17 cellular contexts compared by ENCODE assay signal in genomic region chr22:33476206-33476605, GRCh38.
DNase-seq lines count a peak whose midpoint lies in the region; ATAC-seq, FAIRE-seq and TF ChIP-seq lines count a peak whose summit lies in the region.
"Had no signal": no experiment of that assay in that cellular context is flagged by ENCODE, and none has a peak within 500 bp of the region (broad histone marks: within the 10 kb centered on the region; RNA-seq: fewer than 3 reads in every experiment).

No MANE protein-coding gene starts in this region.

- H3K4me1 ChIP-seq in Caco-2 (peaks cover 20% of the 10 kb centered on the region), IMR-90 (ENCODE audit: control insufficient read depth, insufficient read depth, low read length) (no peaks in the 10 kb centered on the region; the same call in 1 of the 2 replicates), astrocyte (ENCODE audit: insufficient read depth, low read length) (peaks cover 19% of the 10 kb centered on the region), left lung (no peaks in the 10 kb centered on the region)

- POLR2A ChIA-PET in Caco-2 (lab: Charles Lee): no interaction called here
- POLR2A ChIA-PET in IMR-90 (lab: Charles Lee; ENCODE audit: unreplicated experiment): no interaction called here

- no peaks in the 10 kb centered on the region for H3K79me2 ChIP-seq in astrocyte (ENCODE audit: insufficient read depth, low read length)

- in situ Hi-C loops in IMR-90 (cut with MboI; ENCODE audit: low sequenced_read_pairs): no loop called here

- 0 out of 2 replicates have a peak overlapping the region, but pooled peaks have one; percentile 2 for H3K23ac ChIP-seq in IMR-90 (ENCODE audit: low read depth, low read length)

- peaks cover 5% of the 10 kb centered on the region; the same call in 1 of the 2 replicates for H3K9me1 ChIP-seq in IMR-90 (ENCODE audit: insufficient read depth, low read length)

- peak; percentile 59 to 62 for DNase-seq in Caco-2
- DNase-seq in IMR-90: no peak
- DNase-seq in astrocyte (ENCODE audit: low read depth): no peak
- no peak for DNase-seq in progenitor cell of endocrine pancreas (ENCODE audit: low spot score, unreplicated experiment)
- DNase-seq in HuH-7.5 (ENCODE audit: low spot score): no peak
- no peak for DNase-seq in NCI-H2107 treated with DMSO at 0.1 percent for 48 hours (lab: John Stamatoyannopoulos, UW; ENCODE audit: unreplicated experiment)
- DNase-seq in left lung: no peak
- DNase-seq in stimulated activated CD4-positive, alpha-beta T cell treated with anti-CD3 and anti-CD28 coated beads, Interleukin-4, amount 100 ng/mL, for 1 hour: no peak
- DNase-seq: CD4-positive, alpha-beta memory T cell; NCI-H1436; NCI-H2107; NCI-H345; NCI-H526 treated with DMSO at 0.1 percent for 48 hours; NK-92 treated with Interleukin-12 subunit alpha and Interleukin-12 subunit beta, amount 100 ng/mL, for 24 hours; OCI-M1; SK-N-SH had no signal

- H3K9me3 ChIP-seq in Caco-2: no peaks in the 10 kb centered on the region
- H3K9me3 ChIP-seq in IMR-90 (ENCODE audit: control insufficient read depth, insufficient read depth, low read length): no peaks in the 10 kb centered on the region
- H3K9me3 ChIP-seq in astrocyte (ENCODE audit: insufficient read depth, low read depth, low read length): no peaks in the 10 kb centered on the region
- H3K9me3 ChIP-seq in left lung: no peaks in the 10 kb centered on the region
- H3K9me3 ChIP-seq: HAP-1, SK-N-SH had no signal

- H3K56ac ChIP-seq in IMR-90 (ENCODE audit: extremely low read depth, insufficient read depth, low read length): no peak overlapping the region

- TF ChIP-seq POLR2A in IMR-90 (IDR thresholded peaks at IDR 0.05; ENCODE audit: low read depth, low read length): no peak

- H2AK9ac ChIP-seq in IMR-90 (replicated peaks; ENCODE audit: low read depth, low read length, poor library complexity): no peak overlapping the region

- H2BK120ac ChIP-seq in IMR-90 (ENCODE audit: low read depth, low read length): peak overlapping the region; percentile 44; the same call in 1 of the 2 replicates

- no peak overlapping the region for H2BK5ac ChIP-seq in IMR-90 (ENCODE audit: low read depth, low read length, poor library complexity, severe bottlenecking)

- H3K79me1 ChIP-seq in IMR-90 (ENCODE audit: low read depth in 1 of 2, low read length in 2 of 2): no peaks in the 10 kb centered on the region

- H3K36me3 ChIP-seq in Caco-2 (ENCODE audit: control insufficient read depth, insufficient read depth, low read length) (no peaks in the 10 kb centered on the region), IMR-90 (ENCODE audit: control insufficient read depth, insufficient read depth, low read length) (no peaks in the 10 kb centered on the region), astrocyte (ENCODE audit: insufficient read depth, low read length) (no peaks in the 10 kb centered on the region), left lung (no peaks in the 10 kb centered on the region)
- H3K36me3 ChIP-seq: HAP-1 had no signal

- no TSS peak for BruUV-seq in Caco-2 (replicated peaks; lab: Mats Ljungman, UMichigan)
- BruUV-seq in IMR-90 (replicated peaks; lab: Mats Ljungman, UMichigan): no TSS peak

- no peak overlapping the region for H4K5ac ChIP-seq in IMR-90 (ENCODE audit: low read depth, low read length)

- no peak for ATAC-seq in IMR-90 (ENCODE audit: low read depth)
- no peak for ATAC-seq in left lung

- peaks cover 12% of the 10 kb centered on the region for H3K4me1 Mint-ChIP-seq in Caco-2 (ENCODE audit: low read depth, unreplicated experiment)
- H3K4me1 Mint-ChIP-seq in astrocyte (ENCODE audit: low read depth, unreplicated experiment): peaks cover 25% of the 10 kb centered on the region
- H3K4me1 Mint-ChIP-seq in progenitor cell of endocrine pancreas (ENCODE audit: low read depth): peaks cover 21% of the 10 kb centered on the region
- H3K4me1 Mint-ChIP-seq: CD4-positive, alpha-beta memory T cell had no signal

- no peak overlapping the region for H4K8ac ChIP-seq in IMR-90 (ENCODE audit: low read depth in 2 of 2, low read length in 2 of 2)

- H3K27ac Mint-ChIP-seq in Caco-2 (ENCODE audit: unreplicated experiment) (peak overlapping the region; percentile 83), astrocyte (ENCODE audit: unreplicated experiment) (peak overlapping the region; percentile 9), progenitor cell of endocrine pancreas (peak overlapping the region; percentile 75)
- H3K27ac Mint-ChIP-seq: CD4-positive, alpha-beta memory T cell had no signal

- H3K36me3 Mint-ChIP-seq in Caco-2 (ENCODE audit: insufficient read depth, unreplicated experiment) (peaks cover 6% of the 10 kb centered on the region), astrocyte (ENCODE audit: low read depth, unreplicated experiment) (no peaks in the 10 kb centered on the region), progenitor cell of endocrine pancreas (ENCODE audit: insufficient read depth) (peaks cover 2% of the 10 kb centered on the region)
- H3K36me3 Mint-ChIP-seq: CD4-positive, alpha-beta memory T cell had no signal

- H3K27me3 Mint-ChIP-seq in Caco-2 (ENCODE audit: insufficient read depth, unreplicated experiment) (no peaks in the 10 kb centered on the region), astrocyte (ENCODE audit: low read depth, unreplicated experiment) (no peaks in the 10 kb centered on the region), progenitor cell of endocrine pancreas (no peaks in the 10 kb centered on the region)
- H3K27me3 Mint-ChIP-seq: CD4-positive, alpha-beta memory T cell had no signal

- H3K4me3 ChIP-seq in Caco-2 (ENCODE audit: low read depth, low read length) (no peak overlapping the region), IMR-90 (ENCODE audit: insufficient read depth, low read depth, low read length) (no peak overlapping the region), astrocyte (ENCODE audit: insufficient read depth, low read depth, low read length) (no peak overlapping the region), left lung (no peak overlapping the region)
- H3K4me3 ChIP-seq: HAP-1 had no signal

- H3K4me3 Mint-ChIP-seq in Caco-2 (ENCODE audit: unreplicated experiment) (peak overlapping the region; percentile 54), astrocyte (ENCODE audit: unreplicated experiment) (no peak overlapping the region), progenitor cell of endocrine pancreas (ENCODE audit: low read depth) (no peak overlapping the region)
- H3K4me3 Mint-ChIP-seq: CD4-positive, alpha-beta memory T cell had no signal

- TF ChIP-seq RAD21 in IMR-90 (IDR thresholded peaks at IDR 0.05; ENCODE audit: low read length): no peak

- H3K27me3 ChIP-seq in Caco-2 (replicated peaks; ENCODE audit: control insufficient read depth, insufficient read depth, low read length) (no peaks in the 10 kb centered on the region), IMR-90 (ENCODE audit: control insufficient read depth, insufficient read depth, low read length) (no peaks in the 10 kb centered on the region), astrocyte (ENCODE audit: insufficient read depth, low read length) (no peaks in the 10 kb centered on the region), left lung (no peaks in the 10 kb centered on the region)

- WGBS in IMR-90 (ENCODE audit: extremely low coverage in 2 of 2, insufficient read length in 1 of 2), 2 experiments: 70% methylated on average over 3 of the region's 4 CpGs; no CpG with 5 or more reads in 1 of the 2 experiments

- dilution Hi-C loops in IMR-90 (cut with HindIII; ENCODE audit: low sequenced_read_pairs, unreplicated experiment): no loop called here

- H3K9me3 Mint-ChIP-seq in Caco-2 (ENCODE audit: unreplicated experiment) (no peaks in the 10 kb centered on the region), astrocyte (ENCODE audit: unreplicated experiment) (no peaks in the 10 kb centered on the region), progenitor cell of endocrine pancreas (ENCODE audit: low read depth) (no peaks in the 10 kb centered on the region)

- CTCF ChIA-PET in Caco-2 (lab: Charles Lee) (no interaction called here), IMR-90 (lab: Yijun Ruan, JAX) (interaction anchor here (1.0 kb wide), 1 partner anchor 42 kb away, joined by 3 read pairs; no protein-coding TSS in a partner anchor)

- no peaks in the 10 kb centered on the region for H4K20me1 ChIP-seq in IMR-90 (ENCODE audit: insufficient read depth, low read length)
- H4K20me1 ChIP-seq in astrocyte (ENCODE audit: insufficient read depth, low read length): no peaks in the 10 kb centered on the region

- H3K14ac ChIP-seq in IMR-90 (replicated peaks; ENCODE audit: low read depth, low read length): peak overlapping the region; percentile 66

- no peak overlapping the region for H3K4ac ChIP-seq in IMR-90 (ENCODE audit: low read depth, low read length)

- H2BK15ac ChIP-seq in IMR-90 (ENCODE audit: low read depth, low read length): peak overlapping the region; percentile 64; the same call in 1 of the 3 replicates

- no peak for FAIRE-seq in astrocyte (lab: Jason Lieb, UNC)

- no peak overlapping the region for H2BK20ac ChIP-seq in IMR-90 (ENCODE audit: low read depth, low read length)

- H3K4me2 ChIP-seq in IMR-90 (ENCODE audit: low read depth, low read length): 0 out of 2 replicates have a peak overlapping the region, but pooled peaks have one; percentile 24
- H3K4me2 ChIP-seq in astrocyte (ENCODE audit: low read length): peak overlapping the region; percentile 71
- H3K4me2 ChIP-seq: SK-N-SH had no signal

- intact Hi-C loops in Caco-2 (cut with micrococcal nuclease; ENCODE audit: unreplicated experiment): loop anchor here (1.0 kb wide), 1 partner anchor 64 kb away; no protein-coding TSS in a partner anchor
- intact Hi-C loops in IMR-90 (cut with micrococcal nuclease): no loop called here
- intact Hi-C loops in left lung (cut with DNase I): no loop called here

- no peak overlapping the region for H3K18ac ChIP-seq in IMR-90 (ENCODE audit: low read depth, low read length)

- H3K27ac ChIP-seq in IMR-90 (ENCODE audit: insufficient read depth, low read length) (no peak overlapping the region), astrocyte (ENCODE audit: low read depth, low read length) (no peak overlapping the region), left lung (no peak overlapping the region)

- no peak overlapping the region for H3K9ac ChIP-seq in IMR-90 (ENCODE audit: low read depth, low read length)
- peak overlapping the region; percentile 56 for H3K9ac ChIP-seq in astrocyte (ENCODE audit: low read length)
- H3K9ac ChIP-seq: SK-N-SH had no signal

- H2AK5ac ChIP-seq in IMR-90 (ENCODE audit: low read depth, low read length): no peak overlapping the region

- no peak overlapping the region for H4K91ac ChIP-seq in IMR-90 (ENCODE audit: insufficient read depth, low read depth, low read length)

- TF ChIP-seq CTCF in Caco-2 (IDR thresholded peaks at IDR 0.05; ENCODE audit: insufficient read depth in 1 of 2, low read depth in 1 of 2, low read length in 1 of 2, severe bottlenecking in 1 of 2, unreplicated experiment in 1 of 2) (no peak), IMR-90 (conservative IDR thresholded peaks at IDR 0.05; ENCODE audit: low read depth, low read length) (no peak), astrocyte (IDR thresholded peaks at IDR 0.05; ENCODE audit: insufficient read depth, low read depth, low read length) (no peak), progenitor cell of endocrine pancreas (IDR thresholded peaks at IDR 0.05; ENCODE audit: unreplicated experiment) (no peak), left lung (IDR thresholded peaks at IDR 0.05) (no peak)

- H2AFZ ChIP-seq in IMR-90 (replicated peaks; ENCODE audit: low read length, poor library complexity): no peak overlapping the region
- no peak overlapping the region for H2AFZ ChIP-seq in astrocyte (ENCODE audit: low read depth, low read length)

Comparison
In these comparisons a context has a peak if more than half of its experiments do, and no peak if none do; other contexts are left out.
1. DNase-seq: peak in Caco-2 (2 of 2); none in IMR-90 (single experiment), astrocyte (single experiment), progenitor cell of endocrine pancreas (single experiment), HuH-7.5 (single experiment), NCI-H2107 treated with DMSO at 0.1 percent for 48 hours (single experiment), left lung (0 of 2) and stimulated activated CD4-positive, alpha-beta T cell treated with anti-CD3 and anti-CD28 coated beads, Interleukin-4, amount 100 ng/mL, for 1 hour (single experiment).
2. H3K27ac Mint-ChIP-seq: peak in every context shown above with its lines; median percentile 83 in Caco-2; 75 in progenitor cell of endocrine pancreas; 9 in astrocyte.